9 cellular contexts compared by ENCODE assay signal in the genomic region with DNA sequence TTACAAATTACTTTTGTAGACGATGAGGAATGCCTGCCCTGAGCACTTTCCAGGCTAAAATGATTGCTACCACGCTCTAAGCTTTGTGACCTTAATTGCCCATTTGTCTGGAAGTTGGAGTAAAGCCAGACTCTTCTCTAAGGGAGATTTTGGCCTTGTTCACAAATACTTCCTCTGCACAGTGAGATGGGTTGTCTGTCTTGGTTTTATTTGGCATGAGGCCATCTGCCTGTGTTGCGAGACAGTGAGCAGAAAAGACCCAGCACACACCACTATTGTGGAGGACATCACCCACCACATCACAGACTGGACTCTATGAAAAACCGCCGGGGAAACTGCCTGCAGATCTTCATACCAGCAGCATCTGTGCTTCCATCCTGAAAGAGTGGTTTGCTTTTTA.
DNase-seq lines count a peak whose midpoint lies in the region; ATAC-seq, FAIRE-seq and TF ChIP-seq lines count a peak whose summit lies in the region.
"Had no signal": no experiment of that assay in that cellular context is flagged by ENCODE, and none has a peak within 500 bp of the region (broad histone marks: within the 10 kb centered on the region; RNA-seq: fewer than 3 reads in every experiment).

No MANE protein-coding gene starts in this region.

- no peaks in the 10 kb centered on the region for H3K36me3 ChIP-seq in BE2C
- H3K36me3 ChIP-seq in astrocyte (ENCODE audit: insufficient read depth, low read length) = no peaks in the 10 kb centered on the region
- no peaks in the 10 kb centered on the region for H3K36me3 ChIP-seq in lower lobe of right lung

- H3K27me3 Mint-ChIP-seq in astrocyte (ENCODE audit: low read depth, unreplicated experiment) = no peaks in the 10 kb centered on the region

- H3K4me2 ChIP-seq in astrocyte (ENCODE audit: low read length) = peak overlapping the region; percentile 67

- H3K9me3 ChIP-seq in BE2C (no peaks in the 10 kb centered on the region), astrocyte (ENCODE audit: insufficient read depth, low read depth, low read length) (no peaks in the 10 kb centered on the region), lower lobe of right lung (no peaks in the 10 kb centered on the region)

- H3K79me2 ChIP-seq in astrocyte (ENCODE audit: insufficient read depth, low read length) = peaks cover 25% of the 10 kb centered on the region

- H3K27me3 ChIP-seq in BE2C (no peaks in the 10 kb centered on the region), astrocyte (ENCODE audit: insufficient read depth, low read length) (no peaks in the 10 kb centered on the region), lower lobe of right lung (ENCODE audit: low read depth) (no peaks in the 10 kb centered on the region)

- H4K20me1 ChIP-seq in astrocyte (ENCODE audit: insufficient read depth, low read length) = no peaks in the 10 kb centered on the region

- H3K4me1 Mint-ChIP-seq in astrocyte (ENCODE audit: low read depth, unreplicated experiment) = peaks cover 40% of the 10 kb centered on the region

- H3K27ac Mint-ChIP-seq in astrocyte (ENCODE audit: unreplicated experiment) = peak overlapping the region; percentile 73

- H3K4me3 Mint-ChIP-seq in astrocyte (ENCODE audit: unreplicated experiment) = no peak overlapping the region

- H3K4me1 ChIP-seq in BE2C = peaks cover 35% of the 10 kb centered on the region
- peaks cover 44% of the 10 kb centered on the region for H3K4me1 ChIP-seq in astrocyte (ENCODE audit: insufficient read depth, low read length)
- H3K4me1 ChIP-seq in lower lobe of right lung = peaks cover 23% of the 10 kb centered on the region

- DNase-seq in BE2C (peak; percentile 86), NCI-H1105 treated with DMSO at 0.1 percent for 48 hours (lab: John Stamatoyannopoulos, UW) (peak; percentile 85), astrocyte (ENCODE audit: low read depth) (peak; percentile 85), iris pigment epithelial cell (ENCODE audit: low read depth) (peak; percentile 75), lower lobe of right lung (no peak)
- DNase-seq in activated naive CD4-positive, alpha-beta T cell (lab: John Stamatoyannopoulos, UW) = no peak

- no peak overlapping the region for H2AFZ ChIP-seq in astrocyte (ENCODE audit: low read depth, low read length)

- H3K4me3 ChIP-seq in BE2C (ENCODE audit: low read depth, low read length) (peak overlapping the region; percentile 16), astrocyte (ENCODE audit: insufficient read depth, low read depth, low read length) (no peak overlapping the region), lower lobe of right lung (no peak overlapping the region)

- peak; percentile 69 for FAIRE-seq in astrocyte (lab: Jason Lieb, UNC)

- TF ChIP-seq CTCF in BE2C (IDR thresholded peaks at IDR 0.05; ENCODE audit: low read depth, low read length) (no peak), astrocyte (IDR thresholded peaks at IDR 0.05; ENCODE audit: insufficient read depth, low read depth, low read length) (no peak), lower lobe of right lung (IDR thresholded peaks at IDR 0.05) (no peak)

- H3K36me3 Mint-ChIP-seq in astrocyte (ENCODE audit: low read depth, unreplicated experiment) = peaks cover 2% of the 10 kb centered on the region

- no peak for ATAC-seq in HG02623 (IDR thresholded peaks at IDR 0.05; ENCODE audit: unreplicated experiment)
- no peak for ATAC-seq in lower lobe of right lung
- ATAC-seq in GM18858 (IDR thresholded peaks at IDR 0.05; ENCODE audit: unreplicated experiment) = no peak

- intact Hi-C loops in lower lobe of right lung (cut with DNase I) = no loop called here

- H3K9ac ChIP-seq in astrocyte (ENCODE audit: low read length) = peak overlapping the region; percentile 28

- H3K27ac ChIP-seq in astrocyte (ENCODE audit: low read depth, low read length) (peak overlapping the region; percentile 31), lower lobe of right lung (no peak overlapping the region)
- H3K27ac ChIP-seq: RWPE1 had no signal

- H3K9me3 Mint-ChIP-seq in astrocyte (ENCODE audit: unreplicated experiment) = no peaks in the 10 kb centered on the region

Comparison
In these comparisons a context has a peak if more than half of its experiments do, and no peak if none do; other contexts are left out.
1. DNase-seq: peak in BE2C (single experiment), NCI-H1105 treated with DMSO at 0.1 percent for 48 hours (single experiment), astrocyte (single experiment) and iris pigment epithelial cell (single experiment); none in activated naive CD4-positive, alpha-beta T cell (0 of 4) and lower lobe of right lung (single experiment).